Comparison of ENCODE assay signal across 2 cellular contexts in genomic region chr7:20283385-20283784, GRCh38.
TF ChIP-seq lines count a peak whose summit lies in the region.

No MANE protein-coding gene starts in this region.

TF ChIP-seq in HCT116, 20 proteins besides CTCF, POLR2A, EP300 and RAD21 (continued from another document):
- TF ChIP-seq REST (IDR thresholded peaks at IDR 0.05; ENCODE audit: low read depth) (no peak), ELF1 (IDR thresholded peaks at IDR 0.05; ENCODE audit: borderline replicate concordance, low read depth) (no peak), YY1 (IDR thresholded peaks at IDR 0.05; ENCODE audit: extremely low read depth, insufficient replicate concordance, low read depth, low read length) (no peak), CBX3 (IDR thresholded peaks at IDR 0.05; ENCODE audit: low read depth) (no peak), TCF7L2 (IDR thresholded peaks at IDR 0.05; ENCODE audit: borderline replicate concordance, extremely low read depth, insufficient read depth, insufficient read length) (no peak), SIN3A (IDR thresholded peaks at IDR 0.05; ENCODE audit: low read depth) (no peak), CEBPB (IDR thresholded peaks at IDR 0.05; ENCODE audit: low read depth) (no peak), ZFX (IDR thresholded peaks at IDR 0.05) (no peak), EGR1 (IDR thresholded peaks at IDR 0.05; ENCODE audit: low read depth) (no peak), MAX (IDR thresholded peaks at IDR 0.05) (no peak), POLR2AphosphoS5 (IDR thresholded peaks at IDR 0.05; ENCODE audit: low read depth, low read length) (no peak), EZH2phosphoT487 (IDR thresholded peaks at IDR 0.05; ENCODE audit: borderline replicate concordance) (no peak), ATF3 (IDR thresholded peaks at IDR 0.05) (no peak), ZNF274 (IDR thresholded peaks at IDR 0.05; ENCODE audit: low read depth, low read length) (no peak), ZBTB33 (IDR thresholded peaks at IDR 0.05; ENCODE audit: extremely low read depth, insufficient replicate concordance, low read length) (no peak), EZH2 (IDR thresholded peaks at IDR 0.05) (no peak)

TF ChIP-seq in K562, 482 proteins besides CTCF, POLR2A, EP300 and RAD21 (continued from another document):
- no peak for TF ChIP-seq RREB1 (CRISPR knock-in tag; IDR thresholded peaks at IDR 0.05)
- TF ChIP-seq SNRNP70 (optimal IDR thresholded peaks at IDR 0.05; ENCODE audit: low read depth, low read length), result no peak
- no peak for TF ChIP-seq THRAP3 (IDR thresholded peaks at IDR 0.05; ENCODE audit: borderline replicate concordance)
- no peak for TF ChIP-seq MECOM (CRISPR knock-in tag; IDR thresholded peaks at IDR 0.05)
- no peak for TF ChIP-seq CBX8 (IDR thresholded peaks at IDR 0.05; ENCODE audit: borderline replicate concordance, extremely low read depth, low read depth, low read length, poor library complexity, severe bottlenecking)
- no peak for TF ChIP-seq ZNF347 (CRISPR knock-in tag; IDR thresholded peaks at IDR 0.05; ENCODE audit: low read depth)
- TF ChIP-seq PHB2 (IDR thresholded peaks at IDR 0.05; ENCODE audit: low read depth), result no peak
- no peak for TF ChIP-seq USF1 (CRISPR knock-in tag; IDR thresholded peaks at IDR 0.05)
- TF ChIP-seq FOXK1 (CRISPR knock-in tag; IDR thresholded peaks at IDR 0.05; ENCODE audit: borderline replicate concordance), result no peak
- no peak for TF ChIP-seq MCM5 (IDR thresholded peaks at IDR 0.05; ENCODE audit: low read depth)
- no peak for TF ChIP-seq CREB3L1 (IDR thresholded peaks at IDR 0.05; ENCODE audit: borderline replicate concordance, low read depth)
- no peak for TF ChIP-seq ZNF134 (CRISPR knock-in tag; conservative IDR thresholded peaks at IDR 0.05)
- TF ChIP-seq ZNF277 (CRISPR knock-in tag; IDR thresholded peaks at IDR 0.05; ENCODE audit: borderline replicate concordance), result no peak
- TF ChIP-seq PHTF2 (CRISPR knock-in tag; IDR thresholded peaks at IDR 0.05), result no peak
